28 cellular contexts compared by ENCODE assay signal in genomic region chr16:87041286-87041685, GRCh38.
"Had no signal": no experiment of that assay in that cellular context is flagged by ENCODE, and none has a peak within 500 bp of the region (broad histone marks: within the 10 kb centered on the region; RNA-seq: fewer than 3 reads in every experiment).

No MANE protein-coding gene starts in this region.

- FAIRE-seq: pancreas had no signal

- H3K9me3 ChIP-seq: adrenal gland, ascending aorta, heart left ventricle, mucosa of descending colon, neutrophil, pancreas, vagina had no signal

- H3K27me3 ChIP-seq: ascending aorta, brain microvascular endothelial cell, foreskin keratinocyte, pancreas, vagina had no signal

- DNase-seq: activated CD4-positive, alpha-beta memory T cell treated with anti-CD3 and anti-CD28 coated beads for 36 hours; activated CD4-positive, alpha-beta T cell treated with anti-CD3 and anti-CD28 coated beads, Interleukin-2, amount 10 ng/mL, durations not matched to agents 24 days and 14 days; activated CD4-positive, CD25-positive, alpha-beta regulatory T cell treated with anti-CD3 and anti-CD28 coated beads, Interleukin-2, amount 50 U/mL, for 72 hours; activated CD8-positive, alpha-beta memory T cell treated with anti-CD3 and anti-CD28 coated beads, Interleukin-2, amount 50 U/mL, for 4 hours; activated effector memory CD4-positive, alpha-beta T cell treated with anti-CD3 and anti-CD28 coated beads, Interleukin-2, amount 50 U/mL, for 16 hours; activated naive CD4-positive, alpha-beta T cell treated with anti-CD3 and anti-CD28 coated beads for 36 hours; activated naive CD8-positive, alpha-beta T cell treated with anti-CD3 and anti-CD28 coated beads for 36 hours; activated T-cell treated with anti-CD3 and anti-CD28 coated beads, Interleukin-2, amount 50 U/mL, for 1 hour; adrenal gland; brain microvascular endothelial cell; central memory CD4-positive, alpha-beta T cell; foreskin keratinocyte; heart left ventricle; hypothalamus; kidney glomerular epithelial cell; mucosa of descending colon; pancreas; stimulated activated CD4-positive, alpha-beta T cell treated with anti-CD3 and anti-CD28 coated beads, Interleukin-2, amount 100 ng/mL, for 48 hours; stimulated activated naive CD4-positive, alpha-beta T cell treated with Interleukin-2 at 50 U/mL for 16 hours; SW 1271; T-helper 17 cell; T1000 had no signal

- H3K4me3 ChIP-seq: adrenal gland, ascending aorta, heart left ventricle, mucosa of descending colon, pancreas, vagina had no signal

- H3K36me3 ChIP-seq: adrenal gland, ascending aorta, brain microvascular endothelial cell, heart left ventricle, neutrophil, pancreas, vagina had no signal

- H3K27ac ChIP-seq: adrenal gland, brain microvascular endothelial cell, foreskin keratinocyte, heart left ventricle, neutrophil, pancreas, vagina had no signal

- H3K4me1 ChIP-seq: adrenal gland, foreskin keratinocyte, vagina had no signal

- ATAC-seq: esophagus mucosa; foreskin keratinocyte; heart left ventricle; left lobe of liver; mucosa of descending colon; natural killer cell treated with Interleukin-12 subunit alpha and Interleukin-12 subunit beta and Interleukin-15 and Interleukin-18, amount 100 ng/mL, for 72 hours; pancreas; T-helper 17 cell had no signal
